Comparison of ENCODE assay signal across 1 cellular context in the genomic region with DNA sequence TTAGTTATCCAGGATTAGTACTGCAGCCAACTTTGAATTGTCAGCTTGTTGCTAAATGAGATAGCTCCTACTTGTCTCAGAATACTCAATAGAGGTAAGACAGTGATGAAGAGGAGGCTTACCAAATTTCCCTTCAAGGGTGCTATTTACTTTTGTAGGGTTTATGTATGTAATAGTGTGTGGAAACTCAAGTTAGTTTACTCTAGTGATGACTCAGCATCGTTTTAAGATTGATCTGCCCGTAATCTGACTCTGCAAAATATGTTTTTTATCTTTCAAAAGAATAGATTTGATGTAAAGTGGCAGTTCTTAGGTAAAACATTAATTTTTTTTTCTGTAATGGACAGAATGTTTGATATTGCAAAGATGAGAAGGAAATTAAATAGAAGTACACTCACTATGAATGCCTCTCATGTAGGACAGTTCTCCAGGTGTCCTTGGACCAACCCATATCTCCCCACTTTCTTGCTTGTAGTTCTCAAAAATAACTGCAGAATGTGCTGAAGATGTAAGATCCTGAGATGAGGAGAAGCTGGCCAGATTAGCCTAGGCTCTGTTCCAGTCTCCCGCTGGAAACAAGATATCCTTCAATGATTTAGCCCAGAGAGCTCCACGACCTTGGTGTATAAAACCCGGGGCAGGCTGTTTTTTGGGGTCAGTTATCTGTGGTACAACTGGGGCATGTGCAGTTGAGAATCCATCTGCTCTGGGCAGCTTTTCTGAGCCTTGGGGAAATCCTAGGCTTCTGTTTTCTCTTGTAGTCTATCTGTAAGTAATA.
TF ChIP-seq lines count a peak whose summit lies in the region.

No MANE protein-coding gene starts in this region.

TF ChIP-seq in A549, 52 proteins besides CTCF, POLR2A, EP300 and RAD21:
- no peak for TF ChIP-seq CHD4 (IDR thresholded peaks at IDR 0.05; ENCODE audit: borderline replicate concordance)
- peak; percentile 87 for TF ChIP-seq MAFK (IDR thresholded peaks at IDR 0.05; ENCODE audit: partially characterized antibody)
